Comparison of ENCODE assay signal across 8 cellular contexts in genomic region chr2:55232084-55232862, GRCh38. TPM values are rescaled to one million over a fixed set of nuclear protein-coding genes. Genes with fewer than 3 reads are reported as not detected.
DNase-seq lines count a peak whose midpoint lies in the region; ATAC-seq and TF ChIP-seq lines count a peak whose summit lies in the region.

Gene CLHC1, minus strand, starts transcription at chr2:55232293. Its CDS starts 9,882 bp downstream, at chr2:55222411.
Gene RPS27A, plus strand, starts transcription at chr2:55232688. Its CDS starts 137 bp downstream, at chr2:55232825.

- H3K9ac ChIP-seq in SK-N-MC (ENCODE audit: insufficient read length): peak within 1 kb of the TSS; percentile 99

- peak within 1 kb of the TSS; percentile 96 for H3K27ac Mint-ChIP-seq in HFFc6

- H3K27me3 Mint-ChIP-seq in HFFc6 (ENCODE audit: insufficient read depth): peaks cover 2% of the 10 kb centered on the region; the same call in 1 of the 2 replicates

- H3K27ac ChIP-seq in SK-N-MC: peak within 1 kb of the TSS; percentile 99
- peak within 1 kb of the TSS; percentile 95 to 98 for H3K27ac ChIP-seq in testis

- TF ChIP-seq CTCF in HFFc6 (IDR thresholded peaks at IDR 0.05) (peak; percentile 52; the same call in 1 of the 2 replicates), NB4 (IDR thresholded peaks at IDR 0.05; ENCODE audit: low read depth, low read length) (no peak), omental fat pad (IDR thresholded peaks at IDR 0.05) (no peak), testis (IDR thresholded peaks at IDR 0.05) (peak in 1 of 3 experiments; percentile 0)

- TF ChIP-seq POLR2A in NB4 (IDR thresholded peaks at IDR 0.05; ENCODE audit: extremely low read depth, insufficient read length) (peak; percentile 92), testis (IDR thresholded peaks at IDR 0.05) (no peak)

- H3K9me3 Mint-ChIP-seq in HFFc6: no peaks in the 10 kb centered on the region

- H3K36me3 Mint-ChIP-seq in HFFc6 (ENCODE audit: low read depth): peaks cover 53% of the 10 kb centered on the region

- intact Hi-C loops in testis (cut with DNase I; ENCODE audit: low total_unique reads): no loop called here

- H3K9me3 ChIP-seq in SK-N-MC (ENCODE audit: low read depth, low read length): no peaks in the 10 kb centered on the region
- H3K9me3 ChIP-seq in testis: no peaks in the 10 kb centered on the region

- DNase-seq in GM04503 (ENCODE audit: low read depth) (peak; percentile 88), HFFc6 (peak; percentile 95), NB4 (ENCODE audit: low read depth) (peak; percentile 93), SK-N-MC (ENCODE audit: low read depth, low spot score) (peak; percentile 97), glomerular visceral epithelial cell (ENCODE audit: extremely low spot score) (peak; percentile 84), omental fat pad (ENCODE audit: low spot score) (peak; percentile 48), testis (peak; percentile 95)
- DNase-seq in activated naive CD4-positive, alpha-beta T cell treated with anti-CD3 and anti-CD28 coated beads, Interleukin-2, amount 50 U/mL, for 16 hours: peak; percentile 95

- 0% methylated on average over 34 to 37 of the region's 37 CpGs for WGBS in testis, 2 donors

- H3K4me3 Mint-ChIP-seq in HFFc6: peak within 1 kb of the TSS; percentile 95

- ATAC-seq in omental fat pad (ENCODE audit: low FRiP score): peak; percentile 96

- peaks cover 11% of the 10 kb centered on the region for H3K4me1 ChIP-seq in testis

- no peaks in the 10 kb centered on the region for H3K27me3 ChIP-seq in testis

- H3K4me3 ChIP-seq in NB4 (ENCODE audit: low read depth, low read length) (peak within 1 kb of the TSS; percentile 99), SK-N-MC (peak within 1 kb of the TSS; percentile 90), testis (peak within 1 kb of the TSS; percentile 95 to 96)

- H3K4me1 Mint-ChIP-seq in HFFc6 (ENCODE audit: low read depth): peaks cover 65% of the 10 kb centered on the region

- peaks cover 42% of the 10 kb centered on the region for H3K36me3 ChIP-seq in SK-N-MC (ENCODE audit: insufficient read depth, low read length)
- no peaks in the 10 kb centered on the region for H3K36me3 ChIP-seq in testis (ENCODE audit: low read depth, missing control alignments)

RNA-seq across cellular contexts. Expression of gene CLHC1, which starts in this region (rescaled TPM):
- total RNA-seq in HFFc6 (2021; fragmentation: NEBNext Ultra II Directional; extraction: Animal tissue kit (Norgen Biotek cat#: 25700)): 1 to 10 TPM; 5.1 to 8.4 (median 6.2) TPM
- total RNA-seq in omental fat pad (1 to 10 TPM; 5.6 to 7.7 (median 6.0) TPM), testis (10 to 100 TPM in 1 of 2 donors, 1 to 10 TPM in 1; 7.9 to 14.6 TPM)
- 21.2 TPM for polyA plus RNA-seq in testis (ENCODE audit: insufficient read depth, low read depth, low replicate concordance)

RNA-seq across cellular contexts. Expression of gene RPS27A, which starts in this region (rescaled TPM):
- 100 to 1,000 TPM; 776 to 909 (median 882) TPM for total RNA-seq in HFFc6 (2021; fragmentation: NEBNext Ultra II Directional; extraction: Animal tissue kit (Norgen Biotek cat#: 25700))
- 1,000 to 10,000 TPM; 1,333 to 2,174 (median 1,743) TPM for total RNA-seq in omental fat pad
- total RNA-seq in testis: 100 to 1,000 TPM; 371 to 618 TPM
- polyA plus RNA-seq in testis (ENCODE audit: insufficient read depth, low read depth, low replicate concordance): 857 TPM

Comparison
In these comparisons a context has a peak if more than half of its experiments do, and no peak if none do; other contexts are left out.
1. Peak in every context shown above with its lines: DNase-seq, ATAC-seq, H3K4me3 ChIP-seq and H3K27ac ChIP-seq.